In the genomic region with DNA sequence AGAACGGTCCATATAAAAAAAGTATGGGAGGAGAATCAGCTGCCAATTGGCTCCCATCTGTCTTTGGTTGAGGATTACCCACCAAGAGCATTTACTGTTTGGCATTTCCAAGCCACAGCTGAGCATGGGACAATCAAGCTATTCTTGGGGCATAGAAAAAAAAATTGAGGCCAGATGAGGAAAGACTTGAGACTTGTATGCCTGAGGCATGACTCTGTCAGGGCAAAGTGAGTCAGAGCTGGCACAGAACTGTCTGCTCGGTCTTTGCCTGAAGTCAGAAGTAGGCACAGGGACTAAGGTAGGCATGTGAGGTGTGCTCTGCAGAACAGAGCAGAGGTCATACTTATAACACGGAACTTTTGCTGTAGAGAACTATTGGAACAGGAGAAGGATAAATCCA, we compare ENCODE assay signal across 32 cellular contexts.
DNase-seq lines count a peak whose midpoint lies in the region; ATAC-seq and TF ChIP-seq lines count a peak whose summit lies in the region.
"Had no signal": no experiment of that assay in that cellular context is flagged by ENCODE, and none has a peak within 500 bp of the region (broad histone marks: within the 10 kb centered on the region; RNA-seq: fewer than 3 reads in every experiment).

No MANE protein-coding gene starts in this region.

- H3K4me3 ChIP-seq in neuronal stem cell (ENCODE audit: low read length in 2 of 2) (no peak overlapping the region), endodermal cell (ENCODE audit: low read length) (no peak overlapping the region)
- H3K4me3 ChIP-seq: heart left ventricle, pancreas, Peyer's patch, SK-N-MC, suprapubic skin had no signal

- H3K27me3 Mint-ChIP-seq in endodermal cell (ENCODE audit: insufficient read depth): no peaks in the 10 kb centered on the region
- H3K27me3 Mint-ChIP-seq: activated CD4-positive, alpha-beta T cell treated with anti-CD3 and anti-CD28 coated beads, Interleukin-2, amount 10 ng/mL, durations not matched to agents 24 days and 14 days; activated CD8-positive, alpha-beta memory T cell treated with anti-CD3 and anti-CD28 coated beads, Interleukin-2, amount 10 ng/mL, durations not matched to agents 7 days and 5 days; dendritic cell treated with granulocyte-macrophage colony-stimulating factor and Interleukin-4, amounts not matched to agents 40 ng/mL and 50 ng/mL, for 4 days; stimulated activated memory B cell treated with anti-CD40 and anti-IgM and Interleukin-4, amounts not matched to agents 10 μg/mL and 1 μg/mL and 100 μg/mL, for 72 hours; T-helper 17 cell had no signal

- H3K9ac ChIP-seq in neuronal stem cell (ENCODE audit: low read depth, low read length, poor library complexity): no peak overlapping the region
- H3K9ac ChIP-seq in endodermal cell (ENCODE audit: extremely low read depth, low read length, poor library complexity, severe bottlenecking): no peak overlapping the region
- H3K9ac ChIP-seq: KMS-11 had no signal

- no peak for ATAC-seq in HG02763 (IDR thresholded peaks at IDR 0.05; ENCODE audit: unreplicated experiment)
- ATAC-seq: activated CD8-positive, alpha-beta memory T cell treated with anti-CD3 and anti-CD28 coated beads, Interleukin-2, amount 10 ng/mL, durations not matched to agents 7 days and 5 days; activated T-cell treated with anti-CD3 and anti-CD28 coated beads, Interleukin-2, amount 50 U/mL, for 72 hours; left colon; natural killer cell; pancreas; right cardiac atrium; stimulated activated memory B cell treated with anti-CD40 and anti-IgM and Interleukin-4, amounts not matched to agents 10 μg/mL and 1 μg/mL and 100 μg/mL, for 72 hours; T-helper 17 cell had no signal

- H2BK120ac ChIP-seq in neuronal stem cell (ENCODE audit: low read depth, low read length): no peak overlapping the region

- H3K14ac ChIP-seq in neuronal stem cell (ENCODE audit: low read length): no peak overlapping the region

- H3K79me1 ChIP-seq in neuronal stem cell (ENCODE audit: low read depth, low read length): no peaks in the 10 kb centered on the region

- no peak overlapping the region for H3K4me3 Mint-ChIP-seq in endodermal cell
- H3K4me3 Mint-ChIP-seq: activated CD4-positive, alpha-beta T cell treated with anti-CD3 and anti-CD28 coated beads, Interleukin-2, amount 10 ng/mL, durations not matched to agents 24 days and 14 days; activated CD8-positive, alpha-beta memory T cell treated with anti-CD3 and anti-CD28 coated beads, Interleukin-2, amount 10 ng/mL, durations not matched to agents 7 days and 5 days; activated naive CD4-positive, alpha-beta T cell treated with anti-CD3 and anti-CD28 coated beads for 36 hours; activated T-cell treated with anti-CD3 and anti-CD28 coated beads, Interleukin-2, amount 50 U/mL, for 72 hours; dendritic cell treated with granulocyte-macrophage colony-stimulating factor and Interleukin-4, amounts not matched to agents 40 ng/mL and 50 ng/mL, for 4 days; HFFc6; natural killer cell; stimulated activated memory B cell treated with anti-CD40 and anti-IgM and Interleukin-4, amounts not matched to agents 10 μg/mL and 1 μg/mL and 100 μg/mL, for 72 hours; T-helper 17 cell had no signal

- peaks cover 26% of the 10 kb centered on the region for H3K9me3 Mint-ChIP-seq in endodermal cell

- no peak overlapping the region for H2AFZ ChIP-seq in neuronal stem cell (ENCODE audit: low read length)

- WGBS in neuronal stem cell (ENCODE audit: extremely low coverage in 2 of 2, insufficient read length in 2 of 2, insufficient replicate concordance in 1 of 2), 2 donors: no CpG with 5 or more reads among the region's 3 CpGs
- WGBS in endodermal cell (ENCODE audit: insufficient coverage in 1 of 2, insufficient read length in 1 of 2), 2 experiments: 91 to 92% methylated on average over 3 of the region's 3 CpGs

- peaks cover 0 to 1% of the 10 kb centered on the region in 2 donors for H3K9me3 ChIP-seq in neuronal stem cell (replicated peaks in 1 of 2; ENCODE audit: control insufficient read depth in 2 of 2, insufficient read depth in 1 of 2, low read depth in 1 of 2, low read length in 2 of 2)
- peaks cover 17% of the 10 kb centered on the region for H3K9me3 ChIP-seq in endodermal cell (ENCODE audit: control insufficient read depth, low read length)
- H3K9me3 ChIP-seq: pancreas had no signal

- H3K27me3 ChIP-seq in neuronal stem cell (ENCODE audit: control insufficient read depth in 3 of 3, insufficient read depth in 3 of 3, low read depth in 1 of 3, low read length in 3 of 3) (no peaks in the 10 kb centered on the region), endodermal cell (ENCODE audit: control insufficient read depth, insufficient read depth, low read length, poor library complexity, severe bottlenecking) (no peaks in the 10 kb centered on the region)
- H3K27me3 ChIP-seq: heart left ventricle, pancreas, Peyer's patch, suprapubic skin had no signal

- H2BK5ac ChIP-seq in neuronal stem cell (ENCODE audit: low read length): no peak overlapping the region

- H3K23ac ChIP-seq in neuronal stem cell (ENCODE audit: low read depth, low read length, poor library complexity): no peak overlapping the region

- H2AK5ac ChIP-seq in neuronal stem cell (ENCODE audit: low read depth, low read length): no peak overlapping the region

- H3K36me3 ChIP-seq in neuronal stem cell (replicated peaks in 1 of 2; ENCODE audit: control insufficient read depth in 2 of 2, insufficient read depth in 2 of 2, low read length in 2 of 2) (no peaks in the 10 kb centered on the region), endodermal cell (ENCODE audit: control insufficient read depth, insufficient read depth, low read length) (no peaks in the 10 kb centered on the region)
- H3K36me3 ChIP-seq: heart left ventricle, pancreas, Peyer's patch, suprapubic skin had no signal

- no peak overlapping the region for H2BK12ac ChIP-seq in neuronal stem cell (ENCODE audit: low read length)

- no peak overlapping the region for H3K4me2 ChIP-seq in neuronal stem cell (ENCODE audit: insufficient read depth, low read length, poor library complexity, severe bottlenecking)
- H3K4me2 ChIP-seq: KMS-11 had no signal

- H3K18ac ChIP-seq in neuronal stem cell (ENCODE audit: low read length): no peak overlapping the region

- no peak overlapping the region for H2BK15ac ChIP-seq in neuronal stem cell (ENCODE audit: low read length)

- H4K91ac ChIP-seq in neuronal stem cell (ENCODE audit: low read depth, low read length, poor library complexity): no peak overlapping the region

- no peaks in the 10 kb centered on the region for H3K4me1 Mint-ChIP-seq in endodermal cell
- H3K4me1 Mint-ChIP-seq: activated CD4-positive, alpha-beta T cell treated with anti-CD3 and anti-CD28 coated beads, Interleukin-2, amount 10 ng/mL, durations not matched to agents 24 days and 14 days; activated CD8-positive, alpha-beta memory T cell treated with anti-CD3 and anti-CD28 coated beads, Interleukin-2, amount 10 ng/mL, durations not matched to agents 7 days and 5 days; natural killer cell; stimulated activated memory B cell treated with anti-CD40 and anti-IgM and Interleukin-4, amounts not matched to agents 10 μg/mL and 1 μg/mL and 100 μg/mL, for 72 hours; T-helper 17 cell had no signal

- no peak for TF ChIP-seq CTCF in endodermal cell (conservative IDR thresholded peaks at IDR 0.05)

- no peak overlapping the region for H4K8ac ChIP-seq in neuronal stem cell (ENCODE audit: low read depth, low read length)

- no peaks in the 10 kb centered on the region for H3K36me3 Mint-ChIP-seq in endodermal cell (ENCODE audit: low read depth)
- H3K36me3 Mint-ChIP-seq: activated CD8-positive, alpha-beta memory T cell treated with anti-CD3 and anti-CD28 coated beads, Interleukin-2, amount 10 ng/mL, durations not matched to agents 7 days and 5 days; stimulated activated memory B cell treated with anti-CD40 and anti-IgM and Interleukin-4, amounts not matched to agents 10 μg/mL and 1 μg/mL and 100 μg/mL, for 72 hours had no signal

- H3K4me1 ChIP-seq in neuronal stem cell (ENCODE audit: control insufficient read depth in 2 of 2, insufficient read depth in 1 of 2, low read depth in 1 of 2, low read length in 2 of 2): no peaks in the 10 kb centered on the region
- H3K4me1 ChIP-seq in endodermal cell (ENCODE audit: control insufficient read depth, insufficient read depth, low read length): no peaks in the 10 kb centered on the region
- H3K4me1 ChIP-seq: pancreas, Peyer's patch, suprapubic skin had no signal

- DNase-seq in H4 (ENCODE audit: low spot score) (peak; percentile 40), T1000 (lab: John Stamatoyannopoulos, UW) (peak; percentile 3), fibroblast of peridontal ligament (ENCODE audit: extremely low read depth) (peak; percentile 30), stromal cell of bone marrow (ENCODE audit: low read depth) (peak; percentile 8), neuronal stem cell (ENCODE audit: low spot score) (no peak), endodermal cell (no peak)
- DNase-seq: activated CD4-positive, alpha-beta T cell treated with anti-CD3 and anti-CD28 coated beads, Interleukin-2, amount 10 ng/mL, durations not matched to agents 24 days and 14 days; activated CD8-positive, alpha-beta memory T cell treated with anti-CD3 and anti-CD28 coated beads, Interleukin-2, amount 10 ng/mL, durations not matched to agents 7 days and 5 days; activated naive CD4-positive, alpha-beta T cell treated with anti-CD3 and anti-CD28 coated beads for 36 hours; activated T-cell treated with anti-CD3 and anti-CD28 coated beads, Interleukin-2, amount 50 U/mL, for 72 hours; C1 segment of cervical spinal cord; caudate nucleus; DND-41; heart left ventricle; HFFc6; left colon; natural killer cell; NCI-H1694 treated with DMSO at 0.1 percent for 48 hours; NCI-H2171 treated with DMSO at 0.1 percent for 48 hours; NCI-H526; pancreas; Peyer's patch; right cardiac atrium; stimulated activated CD4-positive, alpha-beta T cell treated with anti-CD3 and anti-CD28 coated beads, Interleukin-4, amount 100 ng/mL, for 1 hour; T-helper 17 cell had no signal

- no peak overlapping the region for H3K4ac ChIP-seq in neuronal stem cell (ENCODE audit: low read length)

- no peak overlapping the region for H3K27ac Mint-ChIP-seq in endodermal cell
- H3K27ac Mint-ChIP-seq: activated CD4-positive, alpha-beta T cell treated with anti-CD3 and anti-CD28 coated beads, Interleukin-2, amount 10 ng/mL, durations not matched to agents 24 days and 14 days; activated CD8-positive, alpha-beta memory T cell treated with anti-CD3 and anti-CD28 coated beads, Interleukin-2, amount 10 ng/mL, durations not matched to agents 7 days and 5 days; activated naive CD4-positive, alpha-beta T cell treated with anti-CD3 and anti-CD28 coated beads for 36 hours; activated T-cell treated with anti-CD3 and anti-CD28 coated beads, Interleukin-2, amount 50 U/mL, for 72 hours; dendritic cell treated with granulocyte-macrophage colony-stimulating factor and Interleukin-4, amounts not matched to agents 40 ng/mL and 50 ng/mL, for 4 days; HFFc6; natural killer cell; stimulated activated memory B cell treated with anti-CD40 and anti-IgM and Interleukin-4, amounts not matched to agents 10 μg/mL and 1 μg/mL and 100 μg/mL, for 72 hours; T-helper 17 cell had no signal

- H3K27ac ChIP-seq in neuronal stem cell (replicated peaks; ENCODE audit: low read length) (no peak overlapping the region), endodermal cell (ENCODE audit: low read depth, low read length) (no peak overlapping the region)
- H3K27ac ChIP-seq: heart left ventricle, KMS-11, pancreas, Peyer's patch, SK-N-MC, suprapubic skin, VCaP had no signal

Comparison
In these comparisons a context has a peak if more than half of its experiments do, and no peak if none do; other contexts are left out.
1. DNase-seq: peak in H4 (single experiment), T1000 (single experiment), fibroblast of peridontal ligament (single experiment) and stromal cell of bone marrow (single experiment); none in neuronal stem cell (single experiment) and endodermal cell (single experiment).